ENCODE assay signal across 8 cellular contexts in the genomic region with DNA sequence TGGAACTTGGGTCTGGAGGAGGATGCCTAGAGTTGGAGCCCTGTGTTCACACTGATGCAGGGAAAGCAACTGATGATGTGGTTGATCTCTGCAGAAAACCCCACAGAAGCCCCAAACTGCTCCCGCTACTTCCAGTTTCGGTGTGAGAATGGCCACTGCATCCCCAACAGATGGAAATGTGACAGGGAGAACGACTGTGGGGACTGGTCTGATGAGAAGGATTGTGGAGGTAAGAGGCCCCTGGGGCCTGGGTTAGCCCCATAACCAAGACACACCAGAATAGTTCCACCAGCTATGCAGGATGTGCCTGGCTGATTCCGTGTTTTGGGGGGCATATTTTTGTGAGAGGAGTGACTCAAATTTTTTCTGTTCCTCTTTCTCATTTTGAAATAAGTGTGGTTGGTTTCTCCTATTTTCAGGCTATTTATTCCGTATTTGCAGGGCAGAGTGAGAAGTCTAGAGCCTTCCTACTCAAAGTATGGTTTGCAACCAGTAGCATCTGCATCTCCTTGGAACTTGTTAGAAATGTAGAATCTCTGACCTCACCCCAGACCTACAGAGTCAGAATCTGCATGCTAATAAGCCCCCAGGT.
A peak's percentile ranks its signal among the peaks of the same experiment; 100 is the strongest.
DNase-seq lines count a peak whose midpoint lies in the region; ATAC-seq, FAIRE-seq and TF ChIP-seq lines count a peak whose summit lies in the region.

No MANE protein-coding gene starts in this region.

- in situ Hi-C loops in GM12878 (cut with MboI), result loop anchor here (5.0 kb wide), 2 partner anchors 273 to 338 kb away; no protein-coding TSS in a partner anchor

- WGBS in GM12878 (ENCODE audit: insufficient coverage, insufficient replicate concordance, low lambda C conversion rate, missing lambda C conversion rate), result 3% methylated on average over 5 of the region's 5 CpGs

- POLR2A ChIA-PET in GM12878 (lab: Charles Lee), result interaction anchor here (0.6 to 1.2 kb wide), 3 partner anchors 16 to 338 kb away, joined by 3 to 6 read pairs (median 4); no protein-coding TSS in a partner anchor

- no peaks in the 10 kb centered on the region for H3K36me3 Mint-ChIP-seq in Calu3 (ENCODE audit: insufficient read depth, unreplicated experiment)

- peak overlapping the region; percentile 67 for H3K9ac ChIP-seq in GM12878 (ENCODE audit: control insufficient read depth, insufficient read depth, low read length)

- intact Hi-C loops in GM12878 (cut with micrococcal nuclease; ENCODE audit: unreplicated experiment), result loop anchor here (1.0 to 5.0 kb wide), 10 partner anchors 15 to 393 kb away; no protein-coding TSS in a partner anchor
- intact Hi-C loops in Calu3 (cut with micrococcal nuclease; ENCODE audit: unreplicated experiment), result no loop called here

- H3K27me3 Mint-ChIP-seq in Calu3 (ENCODE audit: unreplicated experiment), result no peaks in the 10 kb centered on the region

- no peak overlapping the region for H3K27ac Mint-ChIP-seq in Calu3 (ENCODE audit: unreplicated experiment)

- H3K36me3 ChIP-seq in GM12878 (ENCODE audit: control insufficient read depth in 2 of 2, insufficient read depth in 2 of 2, low read length in 1 of 2), result peaks cover 28 to 43% of the 10 kb centered on the region in 2 experiments

- DNase-seq in GM12864 (ENCODE audit: low read depth) (peak; percentile 87), GM12878 (ENCODE audit: low read depth, low spot score) (peak; percentile 97), Calu3 (no peak), HCEC 1CT (no peak), HK-2 (ENCODE audit: unreplicated experiment) (no peak), EL (no peak)

- no peaks in the 10 kb centered on the region for H3K9me3 ChIP-seq in GM12878 (replicated peaks; ENCODE audit: control insufficient read depth, insufficient read depth, low read length)

- no peaks in the 10 kb centered on the region for H3K27me3 ChIP-seq in GM12878 (replicated peaks in 1 of 2; ENCODE audit: control insufficient read depth in 2 of 2, insufficient read depth in 2 of 2, low read length in 1 of 2)

- peak; percentile 85 to 90 for TF ChIP-seq EP300 in GM12878 (IDR thresholded peaks at IDR 0.05; ENCODE audit: borderline replicate concordance in 1 of 2, control insufficient read depth in 1 of 2, low read depth in 2 of 2, low read length in 2 of 2)

- no peak overlapping the region for H3K4me3 Mint-ChIP-seq in Calu3 (ENCODE audit: low read depth, unreplicated experiment)

- peaks cover 26% of the 10 kb centered on the region for H3K79me2 ChIP-seq in GM12878 (ENCODE audit: control insufficient read depth, insufficient read depth, low read length)

- TF ChIP-seq POLR2A in GM12878 (IDR thresholded peaks at IDR 0.05; ENCODE audit: low read depth, low read length), result no peak

- peak overlapping the region; percentile 44 for H3K4me2 ChIP-seq in GM12878 (ENCODE audit: control insufficient read depth, insufficient read depth)

- H3K4me1 ChIP-seq in GM12878 (ENCODE audit: control insufficient read depth, insufficient read depth, low read length), result peaks cover 47% of the 10 kb centered on the region

- peak; percentile 29; the same call in 1 of the 2 replicates for TF ChIP-seq RAD21 in GM12878 (IDR thresholded peaks at IDR 0.05; ENCODE audit: insufficient read depth, low read depth, low read length)

- no peaks in the 10 kb centered on the region for H3K9me3 Mint-ChIP-seq in Calu3 (ENCODE audit: low read depth, unreplicated experiment)

- FAIRE-seq in GM12878 (lab: Jason Lieb, UNC), result peak; percentile 88

- ATAC-seq in GM19468 (IDR thresholded peaks at IDR 0.05; ENCODE audit: extremely low read depth, unreplicated experiment) (peak; percentile 47), HG03442 (IDR thresholded peaks at IDR 0.05; ENCODE audit: unreplicated experiment) (peak; percentile 74), GM12878 (peak; percentile 90)

- TF ChIP-seq CTCF in GM12864 (IDR thresholded peaks at IDR 0.05; ENCODE audit: low read depth, low read length, missing control alignments), result no peak
- TF ChIP-seq CTCF in GM12878 (IDR thresholded peaks at IDR 0.05 in 2 of 3, conservative IDR thresholded peaks at IDR 0.05 in 1 of 3; ENCODE audit: control insufficient read depth in 2 of 3, extremely low read depth in 1 of 3, insufficient read depth in 1 of 3, low read depth in 3 of 3, low read length in 3 of 3), result no peak
- no peak for TF ChIP-seq CTCF in Calu3 (IDR thresholded peaks at IDR 0.05; ENCODE audit: unreplicated experiment)

- CTCF ChIA-PET in GM12878 (lab: Yijun Ruan, JAX), result interaction anchor here (0.6 to 4.6 kb wide), 28 partner anchors 9 to 358 kb away, joined by 3 to 56 read pairs (median 7); a partner anchor contains a TSS
- CTCF ChIA-PET in Calu3 (lab: Charles Lee), result no interaction called here

- BruUV-seq in GM12878 (replicated peaks; lab: Mats Ljungman, UMichigan) (no TSS peak), Calu3 (replicated peaks; lab: Mats Ljungman, UMichigan) (no TSS peak)

- H2AFZ ChIP-seq in GM12878 (ENCODE audit: control insufficient read depth, low read depth, low read length), result no peak overlapping the region

- H3K4me1 Mint-ChIP-seq in Calu3 (ENCODE audit: low read depth, unreplicated experiment), result no peaks in the 10 kb centered on the region

- RAD21 ChIA-PET in GM12878 (lab: Charles Lee; ENCODE audit: unreplicated experiment), result interaction anchor here (0.7 to 6.3 kb wide), 16 partner anchors 13 to 267 kb away, joined by 3 to 63 read pairs (median 12); no protein-coding TSS in a partner anchor

- H3K4me3 ChIP-seq in GM12864 (ENCODE audit: low read depth, low read length), result no peak overlapping the region
- no peak overlapping the region for H3K4me3 ChIP-seq in GM12878

- SMC1A ChIA-PET in GM12878 (lab: Charles Lee; ENCODE audit: uncharacterized antibody, unreplicated experiment), result interaction anchor here (0.6 to 5.0 kb wide), 28 partner anchors 20 to 298 kb away, joined by 3 to 57 read pairs (median 9); a partner anchor contains a TSS

- H3K27ac ChIP-seq in GM12878 (ENCODE audit: control insufficient read depth, insufficient read depth), result peak overlapping the region; percentile 75

- no peaks in the 10 kb centered on the region for H4K20me1 ChIP-seq in GM12878 (ENCODE audit: control insufficient read depth, insufficient read depth)

TF ChIP-seq in GM12878, 131 proteins besides CTCF, POLR2A, EP300 and RAD21 (continues in another document):
- TF ChIP-seq RB1 (IDR thresholded peaks at IDR 0.05; ENCODE audit: borderline replicate concordance) (0 out of 2 replicates have a peak, but pooled peaks have one; percentile 26), PML (IDR thresholded peaks at IDR 0.05; ENCODE audit: low read length) (peak; percentile 84), MTA3 (IDR thresholded peaks at IDR 0.05; ENCODE audit: borderline replicate concordance, low read length) (peak; percentile 97), NBN (IDR thresholded peaks at IDR 0.05) (peak; percentile 91), BCL11A (IDR thresholded peaks at IDR 0.05; ENCODE audit: low read depth, low read length) (peak; percentile 89), DPF2 (IDR thresholded peaks at IDR 0.05) (peak; percentile 98), FOXM1 (IDR thresholded peaks at IDR 0.05; ENCODE audit: low read depth, low read length) (peak; percentile 98), RELA (IDR thresholded peaks at IDR 0.05; ENCODE audit: borderline replicate concordance, partially characterized antibody) (peak; percentile 87), KDM1A (IDR thresholded peaks at IDR 0.05; ENCODE audit: borderline replicate concordance) (no peak), SRF (IDR thresholded peaks at IDR 0.05; ENCODE audit: low read depth in 2 of 2, low read length in 2 of 2) (0 out of 4 replicates have a peak, but pooled peaks of 1 of the 2 experiments have one; percentile 13), TCF3 (IDR thresholded peaks at IDR 0.05; ENCODE audit: borderline replicate concordance, insufficient read depth, low read depth, low read length) (peak; percentile 65; the same call in 1 of the 2 replicates), MYC (IDR thresholded peaks at IDR 0.05; ENCODE audit: insufficient read depth, insufficient read length, insufficient replicate concordance, low read length, severe bottlenecking) (no peak), STAT3 (IDR thresholded peaks at IDR 0.05; ENCODE audit: low read depth, low read length) (peak; percentile 100), NR2F1 (conservative IDR thresholded peaks at IDR 0.05) (peak; percentile 76), ZSCAN29 (IDR thresholded peaks at IDR 0.05) (peak; percentile 53; the same call in 1 of the 2 replicates), CREB1 (IDR thresholded peaks at IDR 0.05; ENCODE audit: low read depth) (peak; percentile 69; the same call in 1 of the 2 replicates), IKZF1 (conservative IDR thresholded peaks at IDR 0.05) (peak; percentile 98), HDGF (IDR thresholded peaks at IDR 0.05) (peak; percentile 58; the same call in 1 of the 2 replicates), ZNF207 (IDR thresholded peaks at IDR 0.05; ENCODE audit: borderline replicate concordance) (no peak), TCF7 (IDR thresholded peaks at IDR 0.05; ENCODE audit: borderline replicate concordance) (peak; percentile 67; the same call in 1 of the 2 replicates)
- TF ChIP-seq, protein P1, sequence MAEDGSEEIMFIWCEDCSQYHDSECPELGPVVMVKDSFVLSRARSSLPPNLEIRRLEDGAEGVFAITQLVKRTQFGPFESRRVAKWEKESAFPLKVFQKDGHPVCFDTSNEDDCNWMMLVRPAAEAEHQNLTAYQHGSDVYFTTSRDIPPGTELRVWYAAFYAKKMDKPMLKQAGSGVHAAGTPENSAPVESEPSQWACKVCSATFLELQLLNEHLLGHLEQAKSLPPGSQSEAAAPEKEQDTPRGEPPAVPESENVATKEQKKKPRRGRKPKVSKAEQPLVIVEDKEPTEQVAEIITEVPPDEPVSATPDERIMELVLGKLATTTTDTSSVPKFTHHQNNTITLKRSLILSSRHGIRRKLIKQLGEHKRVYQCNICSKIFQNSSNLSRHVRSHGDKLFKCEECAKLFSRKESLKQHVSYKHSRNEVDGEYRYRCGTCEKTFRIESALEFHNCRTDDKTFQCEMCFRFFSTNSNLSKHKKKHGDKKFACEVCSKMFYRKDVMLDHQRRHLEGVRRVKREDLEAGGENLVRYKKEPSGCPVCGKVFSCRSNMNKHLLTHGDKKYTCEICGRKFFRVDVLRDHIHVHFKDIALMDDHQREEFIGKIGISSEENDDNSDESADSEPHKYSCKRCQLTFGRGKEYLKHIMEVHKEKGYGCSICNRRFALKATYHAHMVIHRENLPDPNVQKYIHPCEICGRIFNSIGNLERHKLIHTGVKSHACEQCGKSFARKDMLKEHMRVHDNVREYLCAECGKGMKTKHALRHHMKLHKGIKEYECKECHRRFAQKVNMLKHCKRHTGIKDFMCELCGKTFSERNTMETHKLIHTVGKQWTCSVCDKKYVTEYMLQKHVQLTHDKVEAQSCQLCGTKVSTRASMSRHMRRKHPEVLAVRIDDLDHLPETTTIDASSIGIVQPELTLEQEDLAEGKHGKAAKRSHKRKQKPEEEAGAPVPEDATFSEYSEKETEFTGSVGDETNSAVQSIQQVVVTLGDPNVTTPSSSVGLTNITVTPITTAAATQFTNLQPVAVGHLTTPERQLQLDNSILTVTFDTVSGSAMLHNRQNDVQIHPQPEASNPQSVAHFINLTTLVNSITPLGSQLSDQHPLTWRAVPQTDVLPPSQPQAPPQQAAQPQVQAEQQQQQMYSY (CRISPR knock-in tag; IDR thresholded peaks at IDR 0.05), result no peak

Comparison
In these comparisons a context has a peak if more than half of its experiments do, and no peak if none do; other contexts are left out.
1. DNase-seq: peak in GM12864 (single experiment) and GM12878 (single experiment); none in Calu3 (single experiment), HCEC 1CT (single experiment), HK-2 (single experiment) and EL (single experiment).
2. Peak in every context shown above with its lines, with median percentiles within 50 percentile points of each other: ATAC-seq.